In the genomic region with DNA sequence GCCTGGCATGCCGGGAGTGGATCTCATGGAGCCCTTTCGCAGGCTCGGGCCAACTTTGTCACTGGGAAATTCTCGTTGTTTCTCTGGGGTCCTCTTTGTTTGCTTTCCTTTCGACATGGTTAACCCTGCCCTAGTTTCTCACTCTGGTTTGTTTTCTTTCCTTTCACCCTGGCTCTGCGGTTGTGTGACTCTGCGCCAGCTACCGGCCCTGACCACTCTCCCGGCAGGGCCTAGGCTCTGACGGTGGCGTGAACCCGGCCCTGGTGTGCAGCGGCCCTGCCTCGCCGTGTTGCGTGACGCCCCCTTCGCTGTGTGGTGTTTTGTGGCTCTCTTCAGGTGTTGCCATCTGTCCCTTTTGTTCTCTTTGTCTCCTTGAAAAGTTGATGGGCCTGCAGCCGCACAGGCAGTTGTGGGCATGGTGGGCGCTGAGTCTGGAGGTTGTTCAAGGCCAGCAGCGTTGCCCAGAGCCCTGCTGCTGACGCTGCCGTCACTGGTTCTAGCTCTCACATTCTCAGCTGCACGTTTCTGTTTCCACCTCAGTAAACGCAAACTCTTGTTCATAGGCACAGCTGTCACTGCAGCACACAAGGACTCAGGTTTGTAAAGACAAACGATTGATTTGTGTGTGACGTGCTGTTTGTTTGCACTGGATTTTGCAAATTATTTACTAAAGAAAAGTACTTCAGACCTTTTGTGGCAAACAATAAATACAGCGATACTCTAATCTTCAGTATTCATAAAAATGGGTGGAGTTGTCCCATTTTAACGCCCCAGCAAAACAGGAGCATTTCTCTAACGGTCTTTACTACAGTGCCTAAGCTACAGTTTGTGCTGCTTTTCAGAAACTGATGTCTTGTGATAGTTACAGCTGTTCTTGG, we compare ENCODE assay signal across 12 cellular contexts.
A peak's percentile ranks its signal among the peaks of the same experiment; 100 is the strongest.
DNase-seq lines count a peak whose midpoint lies in the region; ATAC-seq and TF ChIP-seq lines count a peak whose summit lies in the region.
"Had no signal": no experiment of that assay in that cellular context is flagged by ENCODE, and none has a peak within 500 bp of the region (broad histone marks: within the 10 kb centered on the region; RNA-seq: fewer than 3 reads in every experiment).

No MANE protein-coding gene starts in this region.

- TF ChIP-seq CTCF in astrocyte of the spinal cord (IDR thresholded peaks at IDR 0.05; ENCODE audit: low read depth, low read length) (no peak), tibial nerve (IDR thresholded peaks at IDR 0.05) (no peak), endothelial cell (IDR thresholded peaks at IDR 0.05; ENCODE audit: unreplicated experiment) (no peak)

- TF ChIP-seq EP300 in tibial nerve (IDR thresholded peaks at IDR 0.05) = no peak

- H3K36me3 ChIP-seq in tibial nerve = peaks cover 0 to 80% (median 9%) of the 10 kb centered on the region in 3 donors

- DNase-seq in Right ventricle myocardium inferior (ENCODE audit: missing footprints) = peak; percentile 45
- DNase-seq in Right ventricle myocardium superior = no peak
- peak; percentile 70 for DNase-seq in astrocyte of the spinal cord (ENCODE audit: low read depth, low spot score)
- no peak for DNase-seq in natural killer cell treated with Interleukin-12 subunit alpha and Interleukin-12 subunit beta and Interleukin-15 and Interleukin-18, amount 100 ng/mL, for 72 hours (ENCODE audit: low spot score)
- DNase-seq in tibial nerve (ENCODE audit: low spot score in 2 of 2) = no peak
- DNase-seq in endothelial cell (ENCODE audit: low spot score) = no peak
- DNase-seq in NK-92 (lab: John Stamatoyannopoulos, UW; ENCODE audit: unreplicated experiment) = no peak
- DNase-seq: MM.1S, trophoblast cell had no signal

- peak overlapping the region; percentile 34 to 66 for H3K27ac Mint-ChIP-seq in natural killer cell treated with Interleukin-12 subunit alpha and Interleukin-12 subunit beta and Interleukin-15 and Interleukin-18, amount 100 ng/mL, for 72 hours
- H3K27ac Mint-ChIP-seq in endothelial cell (ENCODE audit: unreplicated experiment) = no peak overlapping the region

- no peak overlapping the region for H3K27ac ChIP-seq in tibial nerve
- H3K27ac ChIP-seq: left lung, prostate gland had no signal

- H3K27me3 Mint-ChIP-seq in natural killer cell treated with Interleukin-12 subunit alpha and Interleukin-12 subunit beta and Interleukin-15 and Interleukin-18, amount 100 ng/mL, for 72 hours = no peaks in the 10 kb centered on the region
- H3K27me3 Mint-ChIP-seq in endothelial cell (ENCODE audit: unreplicated experiment) = peaks cover 1% of the 10 kb centered on the region

- in situ Hi-C loops in astrocyte of the spinal cord (cut with HindIII; ENCODE audit: low sequenced_read_pairs) = no loop called here

- H3K4me3 ChIP-seq in astrocyte of the spinal cord (ENCODE audit: low read depth, low read length) (no peak overlapping the region), tibial nerve (no peak overlapping the region)
- H3K4me3 ChIP-seq: left lung, prostate gland had no signal

- H3K4me1 ChIP-seq in tibial nerve = peaks cover 0 to 10% (median 0%) of the 10 kb centered on the region in 4 donors
- H3K4me1 ChIP-seq: left lung, prostate gland had no signal

- peaks cover under 1% of the 10 kb centered on the region for H3K36me3 Mint-ChIP-seq in natural killer cell treated with Interleukin-12 subunit alpha and Interleukin-12 subunit beta and Interleukin-15 and Interleukin-18, amount 100 ng/mL, for 72 hours
- peaks cover 30% of the 10 kb centered on the region for H3K36me3 Mint-ChIP-seq in endothelial cell (ENCODE audit: low read depth, unreplicated experiment)

- no peak for TF ChIP-seq POLR2A in tibial nerve (IDR thresholded peaks at IDR 0.05)

- intact Hi-C loops in Right ventricle myocardium inferior (cut with DNase I) = no loop called here
- intact Hi-C loops in Right ventricle myocardium superior (cut with DNase I) = no loop called here

- no peaks in the 10 kb centered on the region for H3K9me3 Mint-ChIP-seq in natural killer cell treated with Interleukin-12 subunit alpha and Interleukin-12 subunit beta and Interleukin-15 and Interleukin-18, amount 100 ng/mL, for 72 hours
- H3K9me3 Mint-ChIP-seq in endothelial cell (ENCODE audit: unreplicated experiment) = no peaks in the 10 kb centered on the region

- H3K27me3 ChIP-seq in tibial nerve = no peaks in the 10 kb centered on the region
- H3K27me3 ChIP-seq: left lung had no signal

- WGBS in tibial nerve, 2 donors = 85 to 88% methylated on average over 30 of the region's 30 CpGs

- ATAC-seq in Right ventricle myocardium inferior = peak; percentile 18
- ATAC-seq in Right ventricle myocardium superior (ENCODE audit: poor library complexity) = no peak
- peak; percentile 72 to 88 for ATAC-seq in natural killer cell treated with Interleukin-12 subunit alpha and Interleukin-12 subunit beta and Interleukin-15 and Interleukin-18, amount 100 ng/mL, for 72 hours
- ATAC-seq in HG02759 (IDR thresholded peaks at IDR 0.05; ENCODE audit: unreplicated experiment) = no peak
- ATAC-seq: left lung had no signal

- H3K9me3 ChIP-seq in tibial nerve = no peaks in the 10 kb centered on the region
- H3K9me3 ChIP-seq: left lung, prostate gland had no signal

- peak overlapping the region; percentile 11 for H3K4me3 Mint-ChIP-seq in natural killer cell treated with Interleukin-12 subunit alpha and Interleukin-12 subunit beta and Interleukin-15 and Interleukin-18, amount 100 ng/mL, for 72 hours
- no peak overlapping the region for H3K4me3 Mint-ChIP-seq in endothelial cell (ENCODE audit: unreplicated experiment)

- peaks cover 0 to 13% of the 10 kb centered on the region in 2 donors for H3K4me1 Mint-ChIP-seq in natural killer cell treated with Interleukin-12 subunit alpha and Interleukin-12 subunit beta and Interleukin-15 and Interleukin-18, amount 100 ng/mL, for 72 hours (ENCODE audit: low read depth in 2 of 2)
- no peaks in the 10 kb centered on the region for H3K4me1 Mint-ChIP-seq in endothelial cell (ENCODE audit: unreplicated experiment)

Comparison
In these comparisons a context has a peak if more than half of its experiments do, and no peak if none do; other contexts are left out.
1. ATAC-seq: peak in Right ventricle myocardium inferior (single experiment) and natural killer cell treated with Interleukin-12 subunit alpha and Interleukin-12 subunit beta and Interleukin-15 and Interleukin-18, amount 100 ng/mL, for 72 hours (2 of 2); none in Right ventricle myocardium superior (single experiment) and HG02759 (single experiment).
2. DNase-seq: peak in Right ventricle myocardium inferior (single experiment) and astrocyte of the spinal cord (single experiment); none in Right ventricle myocardium superior (single experiment), natural killer cell treated with Interleukin-12 subunit alpha and Interleukin-12 subunit beta and Interleukin-15 and Interleukin-18, amount 100 ng/mL, for 72 hours (single experiment), tibial nerve (0 of 2), endothelial cell (single experiment) and NK-92 (single experiment).